In the genomic region with DNA sequence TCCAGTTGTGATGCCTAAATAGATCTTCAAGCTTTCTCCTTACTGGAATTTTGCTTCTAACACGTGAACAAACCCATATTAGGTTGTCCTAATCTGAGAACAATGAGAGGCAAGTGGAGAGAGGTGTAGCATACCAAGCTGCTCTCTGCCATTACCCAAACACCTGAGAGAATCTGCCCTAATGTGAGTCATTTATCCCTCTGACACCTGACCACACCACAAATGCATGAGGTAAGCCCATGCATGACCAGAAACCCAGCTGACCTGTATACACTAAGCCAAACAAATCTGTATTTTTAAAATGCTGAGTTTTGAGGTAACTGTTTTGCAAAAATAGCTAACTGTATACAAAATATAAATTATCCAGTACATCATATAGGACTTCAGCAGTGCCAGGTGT, we compare ENCODE assay signal across 18 cellular contexts.
"Had no signal": no experiment of that assay in that cellular context is flagged by ENCODE, and none has a peak within 500 bp of the region (broad histone marks: within the 10 kb centered on the region; RNA-seq: fewer than 3 reads in every experiment).

No MANE protein-coding gene starts in this region.

- H3K27ac ChIP-seq: esophagus muscularis mucosa, parathyroid adenoma had no signal

- ATAC-seq: activated CD4-positive, CD25-positive, alpha-beta regulatory T cell treated with anti-CD3 and anti-CD28 coated beads, Interleukin-2, amount 50 U/mL, for 24 hours; activated CD8-positive, alpha-beta T cell treated with anti-CD3 and anti-CD28 coated beads, Interleukin-2, amount 10 ng/mL, durations not matched to agents 7 days and 5 days; activated naive CD8-positive, alpha-beta T cell treated with anti-CD3 and anti-CD28 coated beads, Interleukin-2, amount 50 U/mL, for 24 hours; sciatic nerve; stimulated activated memory B cell treated with anti-CD40 and anti-IgM and Interleukin-4, amounts not matched to agents 10 μg/mL and 1 μg/mL and 100 μg/mL, for 72 hours had no signal

- H3K4me3 ChIP-seq: esophagus muscularis mucosa, lung, smooth muscle cell had no signal

- DNase-seq: activated CD4-positive, alpha-beta T cell treated with anti-CD3 and anti-CD28 coated beads, Interleukin-2, amount 10 ng/mL, durations not matched to agents 7 days and 5 days; activated CD8-positive, alpha-beta T cell treated with anti-CD3 and anti-CD28 coated beads, Interleukin-2, amount 10 ng/mL, durations not matched to agents 7 days and 5 days; activated naive CD4-positive, alpha-beta T cell treated with anti-CD3 and anti-CD28 coated beads, Interleukin-2, amount 10 ng/mL, durations not matched to agents 7 days and 5 days; activated naive CD8-positive, alpha-beta T cell treated with anti-CD3 and anti-CD28 coated beads, Interleukin-2, amount 50 U/mL, for 24 hours; activated T-cell treated with anti-CD3 and anti-CD28 coated beads, Interleukin-2, amount 50 U/mL, for 24 hours; anterior cingulate cortex; cortex of kidney; effector CD4-positive, alpha-beta T cell; midbrain; stimulated activated CD4-positive, alpha-beta T cell treated with anti-CD3 and anti-CD28 coated beads, Interleukin-4, amount 100 ng/mL, for 24 hours had no signal

- H3K27me3 ChIP-seq: esophagus muscularis mucosa had no signal

- H3K4me2 ChIP-seq: smooth muscle cell had no signal

- H3K36me3 ChIP-seq: esophagus muscularis mucosa had no signal

- H2AFZ ChIP-seq: parathyroid adenoma had no signal

- FAIRE-seq: islet of Langerhans had no signal

- H3K79me2 ChIP-seq: parathyroid adenoma had no signal

- H3K4me1 ChIP-seq: esophagus muscularis mucosa, parathyroid adenoma had no signal

- H3K9me3 ChIP-seq: esophagus muscularis mucosa had no signal

- H3K9ac ChIP-seq: parathyroid adenoma had no signal
